Comparison of ENCODE assay signal across 10 cellular contexts in the genomic region with DNA sequence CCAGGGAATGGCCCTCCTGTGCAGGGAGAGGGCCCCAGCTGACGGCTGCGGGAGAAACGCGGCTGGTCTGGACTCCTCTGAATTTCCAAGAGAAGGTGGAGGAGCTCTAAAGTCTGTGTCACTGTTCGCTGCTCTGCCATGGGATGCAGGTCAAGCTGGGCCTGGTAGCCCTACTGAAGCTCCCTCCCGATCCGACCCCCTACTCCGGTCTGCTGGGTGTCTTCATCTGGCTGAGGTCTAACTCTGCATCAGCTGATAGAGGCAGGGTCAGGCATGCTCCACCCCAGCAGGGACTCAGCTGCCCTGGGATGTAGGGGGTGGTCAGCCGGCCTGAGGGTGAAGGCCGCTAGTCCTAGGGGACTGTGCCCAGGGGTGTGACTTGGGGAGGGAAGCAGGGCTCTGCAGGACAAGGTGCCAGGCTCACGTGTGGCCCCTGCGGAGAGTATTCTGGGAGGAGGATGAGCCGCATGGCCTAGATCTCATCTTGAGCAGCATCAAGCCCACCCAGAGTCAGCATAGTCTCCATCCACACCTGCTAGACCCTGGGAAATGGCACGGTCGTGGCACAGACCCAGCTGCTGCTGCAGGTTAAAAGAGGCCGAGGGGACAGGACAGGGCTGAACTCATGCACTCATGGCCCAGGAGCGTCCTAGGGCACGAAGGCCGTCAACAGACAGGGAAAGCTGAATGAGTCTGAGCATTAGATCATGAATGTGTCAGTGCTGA. TPM values are rescaled to one million over a fixed set of nuclear protein-coding genes. Genes with fewer than 3 reads are reported as not detected.
DNase-seq lines count a peak whose midpoint lies in the region; ATAC-seq and TF ChIP-seq lines count a peak whose summit lies in the region.
"Had no signal": no experiment of that assay in that cellular context is flagged by ENCODE, and none has a peak within 500 bp of the region (broad histone marks: within the 10 kb centered on the region; RNA-seq: fewer than 3 reads in every experiment).

No MANE protein-coding gene starts in this region.

- peaks cover 5% of the 10 kb centered on the region for H3F3A ChIP-seq in neural progenitor cell (ENCODE audit: low read depth)

- H2AFZ ChIP-seq in neural progenitor cell (replicated peaks), result no peak overlapping the region

- peaks cover 6% of the 10 kb centered on the region for H3K36me3 Mint-ChIP-seq in neural progenitor cell
- H3K36me3 Mint-ChIP-seq in activated naive CD4-positive, alpha-beta T cell treated with anti-CD3 and anti-CD28 coated beads, Interleukin-2, amount 50 U/mL, for 72 hours, result peaks cover 0 to 6% of the 10 kb centered on the region in 2 donors

- H3K4me1 ChIP-seq in Peyer's patch (peaks cover 0 to 33% (median 0%) of the 10 kb centered on the region in 4 donors), neural progenitor cell (peaks cover 6% of the 10 kb centered on the region)

- no peak for DNase-seq in AG09309 (ENCODE audit: low read depth)
- no peak for DNase-seq in Peyer's patch
- no peak for DNase-seq in epithelial cell of proximal tubule (ENCODE audit: low read depth)
- no peak for DNase-seq in neural progenitor cell (ENCODE audit: low spot score)
- no peak for DNase-seq in dedifferentiated amniotic fluid mesenchymal stem cell (ENCODE audit: extremely low spot score)
- no peak for DNase-seq in activated naive CD4-positive, alpha-beta T cell treated with anti-CD3 and anti-CD28 coated beads, Interleukin-2, amount 50 U/mL, for 72 hours (ENCODE audit: low spot score in 2 of 2)
- DNase-seq: activated CD4-positive, alpha-beta T cell treated with anti-CD3 and anti-CD28 coated beads, Interleukin-2, amount 50 U/mL, for 4 hours; NCI-H2029 had no signal

- H3K27me3 ChIP-seq in Peyer's patch, result no peaks in the 10 kb centered on the region
- peaks cover 14% of the 10 kb centered on the region for H3K27me3 ChIP-seq in neural progenitor cell

- H3K9ac ChIP-seq in neural progenitor cell, result no peak overlapping the region

- H3K9me3 ChIP-seq in Peyer's patch, result no peaks in the 10 kb centered on the region
- H3K9me3 ChIP-seq in neural progenitor cell (ENCODE audit: low read depth), result no peaks in the 10 kb centered on the region

- no peak overlapping the region for H3K27ac Mint-ChIP-seq in neural progenitor cell
- no peak overlapping the region for H3K27ac Mint-ChIP-seq in activated naive CD4-positive, alpha-beta T cell treated with anti-CD3 and anti-CD28 coated beads, Interleukin-2, amount 50 U/mL, for 72 hours

- H3K4me3 ChIP-seq in AG09309 (ENCODE audit: control insufficient read depth, low read depth, low read length) (peak overlapping the region; percentile 49), Peyer's patch (peak overlapping the region; percentile 18 to 99 (median 80)), epithelial cell of proximal tubule (ENCODE audit: low read depth, low read length) (peak overlapping the region; percentile 74), neural progenitor cell (peak overlapping the region; percentile 80)

- peak overlapping the region; percentile 31 to 99 (median 96) for H3K27ac ChIP-seq in Peyer's patch
- no peak overlapping the region for H3K27ac ChIP-seq in neural progenitor cell

- H3K4me2 ChIP-seq in neural progenitor cell, result peak overlapping the region; percentile 97

- peaks cover 14% of the 10 kb centered on the region for H3K4me1 Mint-ChIP-seq in neural progenitor cell

- peaks cover 11% of the 10 kb centered on the region for H4K20me1 ChIP-seq in neural progenitor cell (ENCODE audit: low read depth)

- peak overlapping the region; percentile 94 for H3K4me3 Mint-ChIP-seq in neural progenitor cell

- peaks cover 6% of the 10 kb centered on the region for H3K27me3 Mint-ChIP-seq in neural progenitor cell (ENCODE audit: insufficient read depth, low read depth)

- ATAC-seq in HG02642 (IDR thresholded peaks at IDR 0.05; ENCODE audit: poor library complexity, unreplicated experiment) (no peak), HG02588 (IDR thresholded peaks at IDR 0.05; ENCODE audit: unreplicated experiment) (no peak)
- no peak for ATAC-seq in activated naive CD4-positive, alpha-beta T cell treated with anti-CD3 and anti-CD28 coated beads, Interleukin-2, amount 50 U/mL, for 72 hours

- no peak for TF ChIP-seq CTCF in AG09309 (IDR thresholded peaks at IDR 0.05; ENCODE audit: control insufficient read depth, insufficient read depth, low read depth, low read length, missing control alignments)
- TF ChIP-seq CTCF in Peyer's patch (IDR thresholded peaks at IDR 0.05), result no peak
- TF ChIP-seq CTCF in epithelial cell of proximal tubule (conservative IDR thresholded peaks at IDR 0.05; ENCODE audit: low read depth, low read length), result no peak
- no peak for TF ChIP-seq CTCF in neural progenitor cell (IDR thresholded peaks at IDR 0.05)

- TF ChIP-seq POLR2A in Peyer's patch (IDR thresholded peaks at IDR 0.05), result no peak

- H3K36me3 ChIP-seq in Peyer's patch (peaks cover 0 to 28% (median 0%) of the 10 kb centered on the region in 3 donors), neural progenitor cell (no peaks in the 10 kb centered on the region)

- H3K79me2 ChIP-seq in neural progenitor cell (ENCODE audit: low read depth), result no peaks in the 10 kb centered on the region

- no peaks in the 10 kb centered on the region for H3K9me3 Mint-ChIP-seq in neural progenitor cell
- H3K9me3 Mint-ChIP-seq in activated naive CD4-positive, alpha-beta T cell treated with anti-CD3 and anti-CD28 coated beads, Interleukin-2, amount 50 U/mL, for 72 hours, result no peaks in the 10 kb centered on the region

RNA-seq across cellular contexts. Expression of a gene that starts 1.4 kb away (rescaled TPM):
- total RNA-seq in Peyer's patch, result 1,000 to 10,000 TPM in 2 of 4 donors, 100 to 1,000 TPM in 2; 221 to 1,587 (median 1,027) TPM
- 309 and 347 TPM in 2 replicates for total RNA-seq in epithelial cell of proximal tubule
- total RNA-seq in neural progenitor cell (ENCODE audit: low replicate concordance), result 20.8 and 58.0 TPM in 2 replicates
- total RNA-seq in activated naive CD4-positive, alpha-beta T cell treated with anti-CD3 and anti-CD28 coated beads, Interleukin-2, amount 50 U/mL, for 72 hours, result 1 to 10 TPM in 1 of 2 donors, not detected in 1; 1.2 TPM

RNA-seq across cellular contexts. Expression of a gene that starts 30.6 kb away (rescaled TPM):
- total RNA-seq in Peyer's patch (not detected), epithelial cell of proximal tubule (not detected in 2 replicates), neural progenitor cell (ENCODE audit: low replicate concordance) (not detected in 2 replicates)
- total RNA-seq in activated naive CD4-positive, alpha-beta T cell treated with anti-CD3 and anti-CD28 coated beads, Interleukin-2, amount 50 U/mL, for 72 hours, result not detected

RNA-seq across cellular contexts. Expression of a gene that starts 52.5 kb away (rescaled TPM):
- total RNA-seq in Peyer's patch, result not detected
- total RNA-seq in epithelial cell of proximal tubule, result not detected in 2 replicates
- total RNA-seq in neural progenitor cell (ENCODE audit: low replicate concordance), result not detected in 2 replicates
- total RNA-seq in activated naive CD4-positive, alpha-beta T cell treated with anti-CD3 and anti-CD28 coated beads, Interleukin-2, amount 50 U/mL, for 72 hours, result not detected
